ENCODE assay signal across 2 cellular contexts in genomic region chr20:10398834-10399369, GRCh38.
TF ChIP-seq lines count a peak whose summit lies in the region.

No MANE protein-coding gene starts in this region.

TF ChIP-seq in HepG2, 621 proteins besides CTCF, POLR2A, EP300 and RAD21:
- TF ChIP-seq ZNF652 (CRISPR knock-in tag; IDR thresholded peaks at IDR 0.05; ENCODE audit: borderline replicate concordance, low read depth), result peak; percentile 95
- TF ChIP-seq ZEB1 (IDR thresholded peaks at IDR 0.05; ENCODE audit: insufficient replicate concordance, low read depth), result no peak
- peak; percentile 91 for TF ChIP-seq ATF7 (IDR thresholded peaks at IDR 0.05)
- no peak for TF ChIP-seq ATF7 (CRISPR knock-in tag; IDR thresholded peaks at IDR 0.05)
- TF ChIP-seq HNRNPUL1 (IDR thresholded peaks at IDR 0.05; ENCODE audit: low read depth, low read length), result no peak
- no peak for TF ChIP-seq PITX1 (CRISPR knock-in tag; IDR thresholded peaks at IDR 0.05)
- TF ChIP-seq ZNF180 (CRISPR knock-in tag; IDR thresholded peaks at IDR 0.05; ENCODE audit: borderline replicate concordance, low read depth), result no peak
- TF ChIP-seq JDP2 (CRISPR knock-in tag; IDR thresholded peaks at IDR 0.05; ENCODE audit: borderline replicate concordance), result no peak

TF ChIP-seq in HEK293, 187 proteins besides CTCF, POLR2A, EP300 and RAD21:
- TF ChIP-seq ZNF785 (tag by site-specific recombination; IDR thresholded peaks at IDR 0.05) (no peak), ATF2 (tag by site-specific recombination; IDR thresholded peaks at IDR 0.05; ENCODE audit: low read depth) (0 out of 2 replicates have a peak, but pooled peaks have one; percentile 11)
